In the genomic region with DNA sequence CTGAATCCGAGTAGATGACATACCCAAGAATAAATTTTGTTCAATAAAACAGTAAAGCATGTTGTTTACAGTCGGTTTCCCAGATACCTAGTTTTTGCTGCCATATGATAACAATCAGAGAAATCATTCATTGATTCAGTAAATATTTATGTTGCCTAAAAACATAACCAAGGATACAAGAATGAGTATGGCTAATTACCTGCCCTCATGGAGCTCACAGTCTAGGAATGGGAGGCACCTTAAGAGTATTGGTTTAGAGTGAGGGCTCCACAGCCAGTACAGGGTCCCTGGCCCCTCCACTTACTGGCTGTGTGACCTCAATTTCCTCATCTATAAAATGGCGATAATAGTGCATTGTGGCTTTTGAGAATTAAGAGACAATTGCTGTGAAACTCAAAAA, we compare ENCODE assay signal across 2 cellular contexts.
TF ChIP-seq lines count a peak whose summit lies in the region.

No MANE protein-coding gene starts in this region.

TF ChIP-seq in SK-N-SH, 30 proteins besides CTCF, POLR2A, EP300 and RAD21 (continued from another document):
- TF ChIP-seq, protein P1, sequence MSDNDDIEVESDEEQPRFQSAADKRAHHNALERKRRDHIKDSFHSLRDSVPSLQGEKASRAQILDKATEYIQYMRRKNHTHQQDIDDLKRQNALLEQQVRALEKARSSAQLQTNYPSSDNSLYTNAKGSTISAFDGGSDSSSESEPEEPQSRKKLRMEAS (IDR thresholded peaks at IDR 0.05; ENCODE audit: low read depth), result no peak
- TF ChIP-seq, protein P2, sequence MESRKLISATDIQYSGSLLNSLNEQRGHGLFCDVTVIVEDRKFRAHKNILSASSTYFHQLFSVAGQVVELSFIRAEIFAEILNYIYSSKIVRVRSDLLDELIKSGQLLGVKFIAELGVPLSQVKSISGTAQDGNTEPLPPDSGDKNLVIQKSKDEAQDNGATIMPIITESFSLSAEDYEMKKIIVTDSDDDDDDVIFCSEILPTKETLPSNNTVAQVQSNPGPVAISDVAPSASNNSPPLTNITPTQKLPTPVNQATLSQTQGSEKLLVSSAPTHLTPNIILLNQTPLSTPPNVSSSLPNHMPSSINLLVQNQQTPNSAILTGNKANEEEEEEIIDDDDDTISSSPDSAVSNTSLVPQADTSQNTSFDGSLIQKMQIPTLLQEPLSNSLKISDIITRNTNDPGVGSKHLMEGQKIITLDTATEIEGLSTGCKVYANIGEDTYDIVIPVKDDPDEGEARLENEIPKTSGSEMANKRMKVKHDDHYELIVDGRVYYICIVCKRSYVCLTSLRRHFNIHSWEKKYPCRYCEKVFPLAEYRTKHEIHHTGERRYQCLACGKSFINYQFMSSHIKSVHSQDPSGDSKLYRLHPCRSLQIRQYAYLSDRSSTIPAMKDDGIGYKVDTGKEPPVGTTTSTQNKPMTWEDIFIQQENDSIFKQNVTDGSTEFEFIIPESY (IDR thresholded peaks at IDR 0.05; ENCODE audit: borderline replicate concordance, low read depth), result no peak
- TF ChIP-seq GABPA (IDR thresholded peaks at IDR 0.05; ENCODE audit: low read depth) (no peak), EZH2phosphoT487 (IDR thresholded peaks at IDR 0.05; ENCODE audit: borderline replicate concordance, low read depth) (no peak), NFIC (IDR thresholded peaks at IDR 0.05; ENCODE audit: borderline replicate concordance) (no peak), GATA2 (CRISPR knock-in tag; IDR thresholded peaks at IDR 0.05) (no peak), RCOR1 (IDR thresholded peaks at IDR 0.05; ENCODE audit: low read length) (no peak)
- TF ChIP-seq, protein P3, sequence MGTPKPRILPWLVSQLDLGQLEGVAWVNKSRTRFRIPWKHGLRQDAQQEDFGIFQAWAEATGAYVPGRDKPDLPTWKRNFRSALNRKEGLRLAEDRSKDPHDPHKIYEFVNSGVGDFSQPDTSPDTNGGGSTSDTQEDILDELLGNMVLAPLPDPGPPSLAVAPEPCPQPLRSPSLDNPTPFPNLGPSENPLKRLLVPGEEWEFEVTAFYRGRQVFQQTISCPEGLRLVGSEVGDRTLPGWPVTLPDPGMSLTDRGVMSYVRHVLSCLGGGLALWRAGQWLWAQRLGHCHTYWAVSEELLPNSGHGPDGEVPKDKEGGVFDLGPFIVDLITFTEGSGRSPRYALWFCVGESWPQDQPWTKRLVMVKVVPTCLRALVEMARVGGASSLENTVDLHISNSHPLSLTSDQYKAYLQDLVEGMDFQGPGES (IDR thresholded peaks at IDR 0.05; ENCODE audit: low read depth, low read length), result no peak

TF ChIP-seq in SK-N-SH treated with all-trans-retinoic acid at 6 μM for 48 hours, 23 proteins besides CTCF, POLR2A, EP300 and RAD21 (continued from another document):
- TF ChIP-seq, protein P4, sequence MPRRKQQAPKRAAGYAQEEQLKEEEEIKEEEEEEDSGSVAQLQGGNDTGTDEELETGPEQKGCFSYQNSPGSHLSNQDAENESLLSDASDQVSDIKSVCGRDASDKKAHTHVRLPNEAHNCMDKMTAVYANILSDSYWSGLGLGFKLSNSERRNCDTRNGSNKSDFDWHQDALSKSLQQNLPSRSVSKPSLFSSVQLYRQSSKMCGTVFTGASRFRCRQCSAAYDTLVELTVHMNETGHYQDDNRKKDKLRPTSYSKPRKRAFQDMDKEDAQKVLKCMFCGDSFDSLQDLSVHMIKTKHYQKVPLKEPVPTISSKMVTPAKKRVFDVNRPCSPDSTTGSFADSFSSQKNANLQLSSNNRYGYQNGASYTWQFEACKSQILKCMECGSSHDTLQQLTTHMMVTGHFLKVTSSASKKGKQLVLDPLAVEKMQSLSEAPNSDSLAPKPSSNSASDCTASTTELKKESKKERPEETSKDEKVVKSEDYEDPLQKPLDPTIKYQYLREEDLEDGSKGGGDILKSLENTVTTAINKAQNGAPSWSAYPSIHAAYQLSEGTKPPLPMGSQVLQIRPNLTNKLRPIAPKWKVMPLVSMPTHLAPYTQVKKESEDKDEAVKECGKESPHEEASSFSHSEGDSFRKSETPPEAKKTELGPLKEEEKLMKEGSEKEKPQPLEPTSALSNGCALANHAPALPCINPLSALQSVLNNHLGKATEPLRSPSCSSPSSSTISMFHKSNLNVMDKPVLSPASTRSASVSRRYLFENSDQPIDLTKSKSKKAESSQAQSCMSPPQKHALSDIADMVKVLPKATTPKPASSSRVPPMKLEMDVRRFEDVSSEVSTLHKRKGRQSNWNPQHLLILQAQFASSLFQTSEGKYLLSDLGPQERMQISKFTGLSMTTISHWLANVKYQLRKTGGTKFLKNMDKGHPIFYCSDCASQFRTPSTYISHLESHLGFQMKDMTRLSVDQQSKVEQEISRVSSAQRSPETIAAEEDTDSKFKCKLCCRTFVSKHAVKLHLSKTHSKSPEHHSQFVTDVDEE (CRISPR knock-in tag; IDR thresholded peaks at IDR 0.05), result no peak
- no peak for TF ChIP-seq RARB (CRISPR knock-in tag; IDR thresholded peaks at IDR 0.05)
- no peak for TF ChIP-seq PPARA (CRISPR knock-in tag; IDR thresholded peaks at IDR 0.05; ENCODE audit: borderline replicate concordance)
- no peak for TF ChIP-seq ZNF70 (CRISPR knock-in tag; IDR thresholded peaks at IDR 0.05)
- TF ChIP-seq SNAI2 (CRISPR knock-in tag; IDR thresholded peaks at IDR 0.05), result no peak
- TF ChIP-seq, protein P5, sequence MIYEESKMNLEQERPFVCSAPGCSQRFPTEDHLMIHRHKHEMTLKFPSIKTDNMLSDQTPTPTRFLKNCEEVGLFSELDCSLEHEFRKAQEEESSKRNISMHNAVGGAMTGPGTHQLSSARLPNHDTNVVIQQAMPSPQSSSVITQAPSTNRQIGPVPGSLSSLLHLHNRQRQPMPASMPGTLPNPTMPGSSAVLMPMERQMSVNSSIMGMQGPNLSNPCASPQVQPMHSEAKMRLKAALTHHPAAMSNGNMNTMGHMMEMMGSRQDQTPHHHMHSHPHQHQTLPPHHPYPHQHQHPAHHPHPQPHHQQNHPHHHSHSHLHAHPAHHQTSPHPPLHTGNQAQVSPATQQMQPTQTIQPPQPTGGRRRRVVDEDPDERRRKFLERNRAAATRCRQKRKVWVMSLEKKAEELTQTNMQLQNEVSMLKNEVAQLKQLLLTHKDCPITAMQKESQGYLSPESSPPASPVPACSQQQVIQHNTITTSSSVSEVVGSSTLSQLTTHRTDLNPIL (CRISPR knock-in tag; IDR thresholded peaks at IDR 0.05; ENCODE audit: low read depth), result no peak
- TF ChIP-seq ARNTL (CRISPR knock-in tag; IDR thresholded peaks at IDR 0.05; ENCODE audit: borderline replicate concordance, low read depth), result no peak
- TF ChIP-seq, protein P6, sequence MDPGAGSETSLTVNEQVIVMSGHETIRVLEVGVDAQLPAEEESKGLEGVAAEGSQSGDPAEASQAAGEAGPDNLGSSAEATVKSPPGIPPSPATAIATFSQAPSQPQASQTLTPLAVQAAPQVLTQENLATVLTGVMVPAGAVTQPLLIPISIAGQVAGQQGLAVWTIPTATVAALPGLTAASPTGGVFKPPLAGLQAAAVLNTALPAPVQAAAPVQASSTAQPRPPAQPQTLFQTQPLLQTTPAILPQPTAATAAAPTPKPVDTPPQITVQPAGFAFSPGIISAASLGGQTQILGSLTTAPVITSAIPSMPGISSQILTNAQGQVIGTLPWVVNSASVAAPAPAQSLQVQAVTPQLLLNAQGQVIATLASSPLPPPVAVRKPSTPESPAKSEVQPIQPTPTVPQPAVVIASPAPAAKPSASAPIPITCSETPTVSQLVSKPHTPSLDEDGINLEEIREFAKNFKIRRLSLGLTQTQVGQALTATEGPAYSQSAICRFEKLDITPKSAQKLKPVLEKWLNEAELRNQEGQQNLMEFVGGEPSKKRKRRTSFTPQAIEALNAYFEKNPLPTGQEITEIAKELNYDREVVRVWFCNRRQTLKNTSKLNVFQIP (CRISPR knock-in tag; IDR thresholded peaks at IDR 0.05; ENCODE audit: borderline replicate concordance, low read depth), result no peak
